In the genomic region with DNA sequence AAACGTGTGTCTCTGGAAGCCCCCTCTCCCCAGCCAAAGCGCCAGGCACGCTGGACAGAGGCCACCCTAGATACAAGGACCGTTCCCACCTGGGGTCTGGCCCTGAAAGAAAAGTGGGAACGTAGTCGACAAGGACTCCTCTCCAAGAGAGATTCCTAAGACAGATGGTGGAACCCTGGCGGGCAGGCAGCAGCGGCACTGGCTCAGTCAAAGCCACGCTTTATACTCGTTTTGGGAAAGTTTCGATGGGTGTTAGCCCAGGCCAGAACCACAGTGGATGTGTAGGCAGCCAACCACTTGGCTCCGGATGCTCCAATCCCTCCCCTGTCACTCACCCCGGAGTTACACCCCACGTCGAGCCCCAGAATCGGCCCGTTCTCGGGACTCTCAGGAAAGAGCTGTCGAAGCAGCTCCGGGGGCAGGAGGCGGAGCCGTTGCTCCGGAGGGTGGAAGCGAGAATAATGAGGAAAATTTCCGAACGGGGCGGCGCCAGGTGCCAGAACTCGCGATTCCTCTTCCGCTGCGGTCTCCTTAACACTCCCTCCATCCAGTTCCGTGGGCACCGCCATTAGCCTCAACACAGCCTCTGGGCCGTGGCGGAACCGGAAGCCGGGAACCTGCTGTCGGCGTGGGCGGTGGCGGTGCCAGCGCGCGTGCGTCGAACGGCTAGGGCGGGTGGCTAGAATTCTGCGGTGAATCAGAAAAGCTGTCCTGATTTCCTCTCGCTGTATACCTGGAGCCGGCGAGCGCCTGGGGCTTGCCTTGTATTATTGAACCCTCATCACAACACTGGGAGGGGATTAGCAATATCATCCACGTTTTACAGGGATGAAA, we compare ENCODE assay signal across 1 cellular context.
TF ChIP-seq lines count a peak whose summit lies in the region.

A gene with protein sequence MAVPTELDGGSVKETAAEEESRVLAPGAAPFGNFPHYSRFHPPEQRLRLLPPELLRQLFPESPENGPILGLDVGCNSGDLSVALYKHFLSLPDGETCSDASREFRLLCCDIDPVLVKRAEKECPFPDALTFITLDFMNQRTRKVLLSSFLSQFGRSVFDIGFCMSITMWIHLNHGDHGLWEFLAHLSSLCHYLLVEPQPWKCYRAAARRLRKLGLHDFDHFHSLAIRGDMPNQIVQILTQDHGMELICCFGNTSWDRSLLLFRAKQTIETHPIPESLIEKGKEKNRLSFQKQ (minus strand): TSS at position 588 of the 834 bp plus-strand sequence. CDS start 19 bp downstream, at position 569.

TF ChIP-seq in HepG2, 621 proteins besides CTCF, POLR2A, EP300 and RAD21 (continued from another document):
- TF ChIP-seq NFKBIZ (CRISPR knock-in tag; IDR thresholded peaks at IDR 0.05) = no peak
- TF ChIP-seq ZNF275 (CRISPR knock-in tag; IDR thresholded peaks at IDR 0.05; ENCODE audit: borderline replicate concordance) = peak; percentile 91
- TF ChIP-seq ZNF253 (CRISPR knock-in tag; IDR thresholded peaks at IDR 0.05; ENCODE audit: borderline replicate concordance) = 0 out of 2 replicates have a peak, but pooled peaks have one; percentile 29
- TF ChIP-seq, protein P1, sequence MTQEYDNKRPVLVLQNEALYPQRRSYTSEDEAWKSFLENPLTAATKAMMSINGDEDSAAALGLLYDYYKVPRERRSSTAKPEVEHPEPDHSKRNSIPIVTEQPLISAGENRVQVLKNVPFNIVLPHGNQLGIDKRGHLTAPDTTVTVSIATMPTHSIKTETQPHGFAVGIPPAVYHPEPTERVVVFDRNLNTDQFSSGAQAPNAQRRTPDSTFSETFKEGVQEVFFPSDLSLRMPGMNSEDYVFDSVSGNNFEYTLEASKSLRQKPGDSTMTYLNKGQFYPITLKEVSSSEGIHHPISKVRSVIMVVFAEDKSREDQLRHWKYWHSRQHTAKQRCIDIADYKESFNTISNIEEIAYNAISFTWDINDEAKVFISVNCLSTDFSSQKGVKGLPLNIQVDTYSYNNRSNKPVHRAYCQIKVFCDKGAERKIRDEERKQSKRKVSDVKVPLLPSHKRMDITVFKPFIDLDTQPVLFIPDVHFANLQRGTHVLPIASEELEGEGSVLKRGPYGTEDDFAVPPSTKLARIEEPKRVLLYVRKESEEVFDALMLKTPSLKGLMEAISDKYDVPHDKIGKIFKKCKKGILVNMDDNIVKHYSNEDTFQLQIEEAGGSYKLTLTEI (CRISPR knock-in tag; conservative IDR thresholded peaks at IDR 0.05) = no peak
- TF ChIP-seq, protein P2, sequence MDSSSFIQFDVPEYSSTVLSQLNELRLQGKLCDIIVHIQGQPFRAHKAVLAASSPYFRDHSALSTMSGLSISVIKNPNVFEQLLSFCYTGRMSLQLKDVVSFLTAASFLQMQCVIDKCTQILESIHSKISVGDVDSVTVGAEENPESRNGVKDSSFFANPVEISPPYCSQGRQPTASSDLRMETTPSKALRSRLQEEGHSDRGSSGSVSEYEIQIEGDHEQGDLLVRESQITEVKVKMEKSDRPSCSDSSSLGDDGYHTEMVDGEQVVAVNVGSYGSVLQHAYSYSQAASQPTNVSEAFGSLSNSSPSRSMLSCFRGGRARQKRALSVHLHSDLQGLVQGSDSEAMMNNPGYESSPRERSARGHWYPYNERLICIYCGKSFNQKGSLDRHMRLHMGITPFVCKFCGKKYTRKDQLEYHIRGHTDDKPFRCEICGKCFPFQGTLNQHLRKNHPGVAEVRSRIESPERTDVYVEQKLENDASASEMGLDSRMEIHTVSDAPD (CRISPR knock-in tag; IDR thresholded peaks at IDR 0.05) = no peak
- peak; percentile 83; the same call in 1 of the 2 replicates for TF ChIP-seq ETS1 (CRISPR knock-in tag; IDR thresholded peaks at IDR 0.05)
- TF ChIP-seq KMT2A (CRISPR knock-in tag; IDR thresholded peaks at IDR 0.05) = peak; percentile 67
- TF ChIP-seq TCF7 (IDR thresholded peaks at IDR 0.05; ENCODE audit: low read depth) = no peak
- TF ChIP-seq HES4 (CRISPR knock-in tag; IDR thresholded peaks at IDR 0.05; ENCODE audit: borderline replicate concordance) = no peak
- TF ChIP-seq ZGPAT (CRISPR knock-in tag; IDR thresholded peaks at IDR 0.05) = peak; percentile 87; the same call in 1 of the 2 replicates
- no peak for TF ChIP-seq NFE2L1 (CRISPR knock-in tag; IDR thresholded peaks at IDR 0.05; ENCODE audit: borderline replicate concordance)
- TF ChIP-seq ZNF441 (CRISPR knock-in tag; IDR thresholded peaks at IDR 0.05; ENCODE audit: borderline replicate concordance) = peak; percentile 80
- no peak for TF ChIP-seq PLRG1 (conservative IDR thresholded peaks at IDR 0.05)
